1 cellular context compared by ENCODE assay signal in the genomic region with DNA sequence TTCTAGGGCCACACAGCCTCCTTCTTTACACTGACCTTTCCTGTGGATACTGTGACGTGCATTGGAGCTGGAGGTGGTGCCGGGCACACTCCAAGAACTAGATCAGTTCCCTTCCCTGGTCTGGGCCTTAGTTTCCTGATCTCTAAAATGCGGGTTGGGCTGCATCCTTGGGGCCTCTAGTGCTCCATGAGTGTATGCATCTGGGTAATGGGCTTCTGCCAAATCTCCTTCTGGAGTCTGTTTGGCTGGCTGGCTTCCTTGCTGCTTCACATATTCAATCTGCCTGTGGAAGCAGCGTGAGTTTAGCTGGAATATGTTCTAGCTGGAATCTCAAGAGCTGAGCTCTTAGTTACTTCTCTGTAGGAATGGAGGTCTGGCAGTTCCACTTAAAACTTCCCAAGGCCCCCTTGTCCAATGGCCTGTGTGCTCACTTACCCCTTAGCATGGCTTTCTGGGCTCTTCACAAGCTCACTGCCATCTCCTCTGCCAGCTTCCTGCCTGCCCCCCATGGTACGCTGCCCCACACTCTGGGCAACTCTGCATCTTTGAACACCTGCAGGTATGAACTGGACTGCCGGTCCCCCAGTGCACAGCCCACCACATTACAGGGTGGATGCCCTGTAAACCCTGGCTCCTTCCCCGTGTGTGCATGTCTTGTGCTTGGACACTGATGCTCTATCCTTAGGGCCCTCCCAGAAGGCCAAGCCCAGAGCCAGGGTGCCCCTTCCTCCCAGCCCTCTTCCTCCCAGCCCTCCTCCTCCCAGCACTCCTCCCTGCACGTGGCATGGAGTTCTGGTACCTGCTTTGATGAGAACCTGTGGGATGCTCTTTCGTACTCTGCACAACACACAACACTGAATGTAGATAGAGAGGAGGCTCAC.
TF ChIP-seq lines count a peak whose summit lies in the region.

No MANE protein-coding gene starts in this region.

TF ChIP-seq in SK-N-SH treated with all-trans-retinoic acid at 6 μM for 48 hours, 23 proteins besides CTCF, POLR2A, EP300 and RAD21 (continued from another document):
- TF ChIP-seq, protein P1, sequence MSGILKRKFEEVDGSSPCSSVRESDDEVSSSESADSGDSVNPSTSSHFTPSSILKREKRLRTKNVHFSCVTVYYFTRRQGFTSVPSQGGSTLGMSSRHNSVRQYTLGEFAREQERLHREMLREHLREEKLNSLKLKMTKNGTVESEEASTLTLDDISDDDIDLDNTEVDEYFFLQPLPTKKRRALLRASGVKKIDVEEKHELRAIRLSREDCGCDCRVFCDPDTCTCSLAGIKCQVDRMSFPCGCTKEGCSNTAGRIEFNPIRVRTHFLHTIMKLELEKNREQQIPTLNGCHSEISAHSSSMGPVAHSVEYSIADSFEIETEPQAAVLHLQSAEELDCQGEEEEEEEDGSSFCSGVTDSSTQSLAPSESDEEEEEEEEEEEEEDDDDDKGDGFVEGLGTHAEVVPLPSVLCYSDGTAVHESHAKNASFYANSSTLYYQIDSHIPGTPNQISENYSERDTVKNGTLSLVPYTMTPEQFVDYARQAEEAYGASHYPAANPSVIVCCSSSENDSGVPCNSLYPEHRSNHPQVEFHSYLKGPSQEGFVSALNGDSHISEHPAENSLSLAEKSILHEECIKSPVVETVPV (CRISPR knock-in tag; IDR thresholded peaks at IDR 0.05), result no peak
TF ChIP-seq in SK-N-SH treated with all-trans-retinoic acid at 6 μM for 48 hours: peak in this region for 0.
